15 cellular contexts compared by ENCODE assay signal in the genomic region with DNA sequence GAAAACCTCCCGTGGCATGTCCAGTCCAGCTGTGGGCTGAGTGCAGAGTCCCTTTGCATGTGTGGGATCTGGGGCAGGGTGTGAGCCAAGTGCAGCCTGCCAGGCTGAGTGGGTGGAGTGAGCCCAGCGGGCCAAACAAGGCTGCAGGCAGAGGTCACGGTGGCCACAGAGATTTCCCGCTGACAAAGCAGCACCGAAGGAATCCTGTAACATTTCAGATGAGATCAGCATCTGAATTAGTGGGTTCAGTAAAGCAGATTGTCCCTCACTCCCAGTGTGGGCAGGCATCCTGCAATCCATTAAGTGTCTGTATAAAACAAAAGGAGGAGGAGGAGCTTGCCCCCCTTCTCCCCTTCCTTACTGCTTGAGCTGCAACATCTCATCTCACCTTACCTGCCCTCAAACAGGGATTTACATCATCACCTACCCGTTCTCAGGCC.
A peak's percentile ranks its signal among the peaks of the same experiment; 100 is the strongest.
DNase-seq lines count a peak whose midpoint lies in the region; ATAC-seq and TF ChIP-seq lines count a peak whose summit lies in the region.
"Had no signal": no experiment of that assay in that cellular context is flagged by ENCODE, and none has a peak within 500 bp of the region (broad histone marks: within the 10 kb centered on the region; RNA-seq: fewer than 3 reads in every experiment).

No MANE protein-coding gene starts in this region.

- CTCF ChIA-PET in activated CD4-positive, alpha-beta memory T cell treated with anti-CD3 and anti-CD28 coated beads, Interleukin-2, amount 10 ng/mL, durations not matched to agents 7 days and 5 days (lab: Charles Lee), result no interaction called here

- no peaks in the 10 kb centered on the region for H3K27me3 ChIP-seq in endodermal cell (ENCODE audit: control insufficient read depth, insufficient read depth, low read length, poor library complexity, severe bottlenecking)
- H3K27me3 ChIP-seq in skeletal muscle satellite cell (ENCODE audit: control insufficient read depth, insufficient read depth, low read length), result no peaks in the 10 kb centered on the region
- no peaks in the 10 kb centered on the region for H3K27me3 ChIP-seq in tibial artery
- H3K27me3 ChIP-seq: adrenal gland had no signal

- H3K9me3 ChIP-seq in endodermal cell (ENCODE audit: control insufficient read depth, low read length) (no peaks in the 10 kb centered on the region), skeletal muscle satellite cell (replicated peaks; ENCODE audit: low read length) (no peaks in the 10 kb centered on the region), tibial artery (no peaks in the 10 kb centered on the region)
- H3K9me3 ChIP-seq: adrenal gland had no signal

- peak overlapping the region; percentile 56 for H3K4me2 ChIP-seq in skeletal muscle satellite cell (ENCODE audit: low read length)

- H3K27ac ChIP-seq in endodermal cell (ENCODE audit: low read depth, low read length) (no peak overlapping the region), tibial artery (no peak overlapping the region)
- H3K27ac ChIP-seq: adrenal gland, skin epidermis had no signal

- H3K36me3 ChIP-seq in endodermal cell (ENCODE audit: control insufficient read depth, insufficient read depth, low read length), result no peaks in the 10 kb centered on the region
- no peaks in the 10 kb centered on the region for H3K36me3 ChIP-seq in skeletal muscle satellite cell (ENCODE audit: insufficient read depth, low read length)
- H3K36me3 ChIP-seq in tibial artery, result no peaks in the 10 kb centered on the region
- H3K36me3 ChIP-seq: adrenal gland had no signal

- H3K9ac ChIP-seq in endodermal cell (ENCODE audit: extremely low read depth, low read length, poor library complexity, severe bottlenecking), result no peak overlapping the region
- no peak overlapping the region for H3K9ac ChIP-seq in skeletal muscle satellite cell (ENCODE audit: low read depth, low read length)

- H3K9me3 Mint-ChIP-seq in endodermal cell, result no peaks in the 10 kb centered on the region
- peaks cover 6% of the 10 kb centered on the region for H3K9me3 Mint-ChIP-seq in activated CD4-positive, alpha-beta memory T cell treated with anti-CD3 and anti-CD28 coated beads, Interleukin-2, amount 10 ng/mL, durations not matched to agents 7 days and 5 days

- peaks cover 33% of the 10 kb centered on the region for H3K4me1 Mint-ChIP-seq in endodermal cell
- no peaks in the 10 kb centered on the region for H3K4me1 Mint-ChIP-seq in activated CD4-positive, alpha-beta memory T cell treated with anti-CD3 and anti-CD28 coated beads, Interleukin-2, amount 10 ng/mL, durations not matched to agents 7 days and 5 days
- H3K4me1 Mint-ChIP-seq: memory B cell had no signal

- 8 to 15% methylated on average over 2 to 6 of the region's 6 CpGs for WGBS in endodermal cell (ENCODE audit: insufficient coverage in 1 of 2, insufficient read length in 1 of 2), 2 experiments

- POLR2A ChIA-PET in activated CD4-positive, alpha-beta memory T cell treated with anti-CD3 and anti-CD28 coated beads, Interleukin-2, amount 10 ng/mL, durations not matched to agents 7 days and 5 days (lab: Charles Lee), result no interaction called here

- H3K27ac Mint-ChIP-seq in endodermal cell, result peak overlapping the region; percentile 12
- no peak overlapping the region for H3K27ac Mint-ChIP-seq in activated CD4-positive, alpha-beta memory T cell treated with anti-CD3 and anti-CD28 coated beads, Interleukin-2, amount 10 ng/mL, durations not matched to agents 7 days and 5 days
- H3K27ac Mint-ChIP-seq: activated CD8-positive, alpha-beta T cell treated with anti-CD3 and anti-CD28 coated beads, Interleukin-2, amount 10 ng/mL, durations not matched to agents 7 days and 5 days; memory B cell had no signal

- no peaks in the 10 kb centered on the region for H3K27me3 Mint-ChIP-seq in endodermal cell (ENCODE audit: insufficient read depth)
- H3K27me3 Mint-ChIP-seq in activated CD4-positive, alpha-beta memory T cell treated with anti-CD3 and anti-CD28 coated beads, Interleukin-2, amount 10 ng/mL, durations not matched to agents 7 days and 5 days, result no peaks in the 10 kb centered on the region
- H3K27me3 Mint-ChIP-seq: memory B cell had no signal

- DNase-seq in M059J (ENCODE audit: low read depth), result peak; percentile 12
- DNase-seq in endodermal cell, result peak; percentile 91
- peak; percentile 63 for DNase-seq in islet precursor cell
- no peak for DNase-seq in nucleus accumbens (lab: John Stamatoyannopoulos, UW)
- no peak for DNase-seq in activated CD4-positive, alpha-beta memory T cell treated with anti-CD3 and anti-CD28 coated beads, Interleukin-2, amount 10 ng/mL, durations not matched to agents 7 days and 5 days
- DNase-seq in tibial artery, result no peak
- DNase-seq: activated CD8-positive, alpha-beta T cell treated with anti-CD3 and anti-CD28 coated beads, Interleukin-2, amount 10 ng/mL, durations not matched to agents 7 days and 5 days; adrenal gland; NCI-H1417 treated with DMSO at 0.1 percent for 48 hours; T-helper 1 cell had no signal

- ATAC-seq in esophagus mucosa, result no peak
- ATAC-seq: activated CD8-positive, alpha-beta T cell treated with anti-CD3 and anti-CD28 coated beads, Interleukin-2, amount 10 ng/mL, durations not matched to agents 7 days and 5 days; GM12878 had no signal

- no peaks in the 10 kb centered on the region for H3K36me3 Mint-ChIP-seq in endodermal cell (ENCODE audit: low read depth)
- H3K36me3 Mint-ChIP-seq in activated CD4-positive, alpha-beta memory T cell treated with anti-CD3 and anti-CD28 coated beads, Interleukin-2, amount 10 ng/mL, durations not matched to agents 7 days and 5 days (ENCODE audit: low read depth), result no peaks in the 10 kb centered on the region
- H3K36me3 Mint-ChIP-seq: memory B cell had no signal

- TF ChIP-seq CTCF in endodermal cell (conservative IDR thresholded peaks at IDR 0.05) (no peak), tibial artery (IDR thresholded peaks at IDR 0.05) (no peak)

- intact Hi-C loops in tibial artery (cut with DNase I; ENCODE audit: low total_unique reads), result no loop called here

- H3K4me3 Mint-ChIP-seq in endodermal cell, result no peak overlapping the region
- no peak overlapping the region for H3K4me3 Mint-ChIP-seq in activated CD4-positive, alpha-beta memory T cell treated with anti-CD3 and anti-CD28 coated beads, Interleukin-2, amount 10 ng/mL, durations not matched to agents 7 days and 5 days
- H3K4me3 Mint-ChIP-seq: activated CD8-positive, alpha-beta T cell treated with anti-CD3 and anti-CD28 coated beads, Interleukin-2, amount 10 ng/mL, durations not matched to agents 7 days and 5 days; memory B cell had no signal

- H3K4me3 ChIP-seq in endodermal cell (ENCODE audit: low read length) (no peak overlapping the region), skeletal muscle satellite cell (ENCODE audit: low read length) (no peak overlapping the region), tibial artery (no peak overlapping the region)
- H3K4me3 ChIP-seq: adrenal gland, GM12878, skin epidermis had no signal

- H3K4me1 ChIP-seq in endodermal cell (ENCODE audit: control insufficient read depth, insufficient read depth, low read length), result no peaks in the 10 kb centered on the region
- peaks cover 8% of the 10 kb centered on the region for H3K4me1 ChIP-seq in skeletal muscle satellite cell (ENCODE audit: control insufficient read depth, insufficient read depth, low read length)
- H3K4me1 ChIP-seq in tibial artery, result peaks cover 0 to 8% (median 6%) of the 10 kb centered on the region in 4 donors
- H3K4me1 ChIP-seq: adrenal gland had no signal

Comparison
In these comparisons a context has a peak if more than half of its experiments do, and no peak if none do; other contexts are left out.
1. DNase-seq: peak in M059J (single experiment), endodermal cell (single experiment) and islet precursor cell (single experiment); none in nucleus accumbens (0 of 56), activated CD4-positive, alpha-beta memory T cell treated with anti-CD3 and anti-CD28 coated beads, Interleukin-2, amount 10 ng/mL, durations not matched to agents 7 days and 5 days (single experiment) and tibial artery (0 of 2).